ENCODE assay signal across 18 cellular contexts in the genomic region with DNA sequence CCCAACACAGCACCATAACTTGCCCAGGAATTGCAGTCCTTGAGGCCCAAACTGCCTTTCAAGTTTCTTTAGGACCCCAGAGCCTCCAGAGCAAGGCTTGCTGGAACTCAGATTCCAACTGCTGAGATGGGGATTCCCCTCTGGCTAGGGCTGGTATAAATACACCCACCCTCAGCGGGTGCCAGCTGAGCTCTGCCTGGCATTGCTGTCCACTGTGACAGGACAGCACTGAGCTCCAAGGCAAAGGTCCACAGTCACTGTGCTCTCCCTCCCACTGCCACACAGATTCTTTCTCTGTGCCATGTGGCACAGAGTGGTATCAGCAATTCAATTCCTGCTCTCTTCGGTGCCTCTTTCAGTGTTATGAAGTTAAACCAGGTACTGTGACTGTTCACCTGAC.
DNase-seq lines count a peak whose midpoint lies in the region; ATAC-seq, FAIRE-seq and TF ChIP-seq lines count a peak whose summit lies in the region.
"Had no signal": no experiment of that assay in that cellular context is flagged by ENCODE, and none has a peak within 500 bp of the region (broad histone marks: within the 10 kb centered on the region; RNA-seq: fewer than 3 reads in every experiment).

No MANE protein-coding gene starts in this region.

- ATAC-seq in right lobe of liver (peak in 3 of 4 donors; percentile 14 to 40 (median 35)), HepG2 (no peak), left cardiac atrium (peak; percentile 85 to 89)
- no peak for ATAC-seq in activated CD4-positive, alpha-beta T cell treated with anti-CD3 and anti-CD28 coated beads for 36 hours

- H3K27ac ChIP-seq in right lobe of liver, result no peak overlapping the region
- no peak overlapping the region for H3K27ac ChIP-seq in HepG2 (ENCODE audit: extremely low read length, insufficient read depth, low read length)
- H3K27ac ChIP-seq in esophagus squamous epithelium, result no peak overlapping the region
- H3K27ac ChIP-seq: C4-2B, GM23248 had no signal

- H3K4me3 ChIP-seq in right lobe of liver, result no peak overlapping the region
- H3K4me3 ChIP-seq in HepG2 (replicated peaks in 1 of 3; ENCODE audit: insufficient read depth in 1 of 3, low read depth in 2 of 3, low read length in 3 of 3), result no peak overlapping the region
- no peak overlapping the region for H3K4me3 ChIP-seq in esophagus squamous epithelium
- H3K4me3 ChIP-seq: GM23248, HAP-1 had no signal

- no peak overlapping the region for H3K4me2 ChIP-seq in HepG2 (ENCODE audit: low read depth, low read length)

- CTCF ChIA-PET in HepG2 (lab: Yijun Ruan, JAX; ENCODE audit: low intra/inter-chr PET ratio, low total read pairs), result no interaction called here
- CTCF ChIA-PET in activated CD4-positive, alpha-beta T cell treated with anti-CD3 and anti-CD28 coated beads for 36 hours (lab: Charles Lee), result interaction anchor here (1.3 kb wide), 1 partner anchor 43 kb away, joined by 5 read pairs; no protein-coding TSS in a partner anchor

- no peak overlapping the region for H3K27ac Mint-ChIP-seq in activated CD4-positive, alpha-beta T cell treated with anti-CD3 and anti-CD28 coated beads for 36 hours
- H3K27ac Mint-ChIP-seq: CD4-positive, alpha-beta T cell had no signal

- no peaks in the 10 kb centered on the region for H3K9me3 ChIP-seq in right lobe of liver
- H3K9me3 ChIP-seq in HepG2 (ENCODE audit: low read length), result no peaks in the 10 kb centered on the region
- no peaks in the 10 kb centered on the region for H3K9me3 ChIP-seq in esophagus squamous epithelium
- H3K9me3 ChIP-seq: Caco-2, HAP-1 had no signal

- BruUV-seq in HepG2 (replicated peaks; lab: Mats Ljungman, UMichigan), result no TSS peak

- FAIRE-seq in HepG2 (lab: Jason Lieb, UNC), result no peak
- FAIRE-seq: A204.1, D721Med, GM12892, GM18507 had no signal

- no peaks in the 10 kb centered on the region for H3K36me3 ChIP-seq in right lobe of liver
- H3K36me3 ChIP-seq in HepG2 (replicated peaks in 1 of 2; ENCODE audit: control insufficient read depth in 1 of 2, insufficient read depth in 2 of 2, low read length in 2 of 2), result no peaks in the 10 kb centered on the region
- H3K36me3 ChIP-seq in esophagus squamous epithelium, result no peaks in the 10 kb centered on the region
- H3K36me3 ChIP-seq: HAP-1 had no signal

- WGBS in right lobe of liver (ENCODE audit: insufficient coverage, low coverage, low lambda C conversion rate, missing lambda C conversion rate), result 68% methylated on average over 2 of the region's 2 CpGs
- 0% methylated on average over 1 of the region's 2 CpGs for WGBS in HepG2 (ENCODE audit: low lambda C conversion rate)
- 86% methylated on average over 1 to 2 of the region's 2 CpGs for WGBS in esophagus squamous epithelium, 2 donors

- no peak for DNase-seq in right lobe of liver
- no peak for DNase-seq in HepG2 (ENCODE audit: low spot score)
- DNase-seq in left cardiac atrium, result peak; percentile 17
- peak; percentile 28 for DNase-seq in myocyte (ENCODE audit: low read depth)
- DNase-seq in activated T-cell treated with anti-CD3 and anti-CD28 coated beads for 4 hours, result no peak
- DNase-seq in activated CD4-positive, alpha-beta T cell treated with anti-CD3 and anti-CD28 coated beads for 36 hours, result no peak
- DNase-seq in esophagus squamous epithelium (lab: John Stamatoyannopoulos, UW), result no peak
- DNase-seq: AML-193; Caco-2; CD4-positive, alpha-beta T cell; GDM1; GM23248 had no signal

- no peaks in the 10 kb centered on the region for H3K36me3 Mint-ChIP-seq in activated CD4-positive, alpha-beta T cell treated with anti-CD3 and anti-CD28 coated beads for 36 hours (ENCODE audit: low read depth)

- no peaks in the 10 kb centered on the region for H4K20me1 ChIP-seq in HepG2 (ENCODE audit: insufficient read depth, low read length)

- in situ Hi-C loops in HepG2 (cut with HindIII; ENCODE audit: extremely low pct_ligation_motif_present, low pct_unique_long_range_greater_than_20kb), result no loop called here

- H3K4me1 Mint-ChIP-seq in activated CD4-positive, alpha-beta T cell treated with anti-CD3 and anti-CD28 coated beads for 36 hours, result no peaks in the 10 kb centered on the region

- H2AFZ ChIP-seq in HepG2 (ENCODE audit: low read length), result no peak overlapping the region
- H2AFZ ChIP-seq: GM23248 had no signal

- no peak for TF ChIP-seq RAD21 in HepG2 (CRISPR knock-in tag; IDR thresholded peaks at IDR 0.05)

- H3K27me3 ChIP-seq in right lobe of liver (no peaks in the 10 kb centered on the region), HepG2 (ENCODE audit: control insufficient read depth in 1 of 2, insufficient read depth in 2 of 2, low read length in 2 of 2) (no peaks in the 10 kb centered on the region), esophagus squamous epithelium (no peaks in the 10 kb centered on the region)

- TF ChIP-seq CTCF in right lobe of liver (IDR thresholded peaks at IDR 0.05) (no peak), HepG2 (CRISPR knock-in tag; IDR thresholded peaks at IDR 0.05) (no peak), esophagus squamous epithelium (IDR thresholded peaks at IDR 0.05) (no peak)

- no peak overlapping the region for H3K9ac ChIP-seq in HepG2 (ENCODE audit: insufficient read depth, low read depth, low read length)
- H3K9ac ChIP-seq: GM23248 had no signal

- no peak overlapping the region for H3K4me3 Mint-ChIP-seq in activated CD4-positive, alpha-beta T cell treated with anti-CD3 and anti-CD28 coated beads for 36 hours
- H3K4me3 Mint-ChIP-seq: CD4-positive, alpha-beta T cell had no signal

- no peak for TF ChIP-seq POLR2A in right lobe of liver (IDR thresholded peaks at IDR 0.05)
- TF ChIP-seq POLR2A in HepG2 (IDR thresholded peaks at IDR 0.05; ENCODE audit: insufficient read depth in 1 of 2, low read depth in 2 of 2, low read length in 2 of 2), result no peak
- no peak for TF ChIP-seq POLR2A in esophagus squamous epithelium (IDR thresholded peaks at IDR 0.05)

- no peak for TF ChIP-seq EP300 in HepG2 (IDR thresholded peaks at IDR 0.05; ENCODE audit: low read depth in 2 of 2, low read length in 2 of 2)
- TF ChIP-seq EP300 in HepG2 (CRISPR knock-in tag; IDR thresholded peaks at IDR 0.05; ENCODE audit: borderline replicate concordance), result no peak

- H3K4me1 ChIP-seq in right lobe of liver (no peaks in the 10 kb centered on the region), HepG2 (ENCODE audit: insufficient read depth, low read length) (no peaks in the 10 kb centered on the region), esophagus squamous epithelium (no peaks in the 10 kb centered on the region)
- H3K4me1 ChIP-seq: Caco-2, HAP-1 had no signal

- H3K79me2 ChIP-seq in HepG2 (ENCODE audit: insufficient read depth, low read length), result no peaks in the 10 kb centered on the region

- H3K27me3 Mint-ChIP-seq in activated CD4-positive, alpha-beta T cell treated with anti-CD3 and anti-CD28 coated beads for 36 hours, result peaks cover 9% of the 10 kb centered on the region

- no peaks in the 10 kb centered on the region for H3K9me3 Mint-ChIP-seq in activated CD4-positive, alpha-beta T cell treated with anti-CD3 and anti-CD28 coated beads for 36 hours (ENCODE audit: low read depth)
- H3K9me3 Mint-ChIP-seq: CD4-positive, alpha-beta T cell had no signal

- POLR2A ChIA-PET in HepG2 (lab: Yijun Ruan, JAX), result no interaction called here
- POLR2A ChIA-PET in activated CD4-positive, alpha-beta T cell treated with anti-CD3 and anti-CD28 coated beads for 36 hours (lab: Charles Lee), result no interaction called here

- intact Hi-C loops in right lobe of liver (cut with DNase I), result no loop called here
- intact Hi-C loops in HepG2 (cut with micrococcal nuclease; ENCODE audit: unreplicated experiment), result no loop called here
- intact Hi-C loops in left cardiac atrium (cut with DNase I), result no loop called here
- intact Hi-C loops in activated CD4-positive, alpha-beta T cell treated with anti-CD3 and anti-CD28 coated beads for 36 hours (cut with DNase I, micrococcal nuclease), result no loop called here
- intact Hi-C loops in esophagus squamous epithelium (cut with DNase I), result no loop called here

TF ChIP-seq in HepG2, 621 proteins besides CTCF, POLR2A, EP300 and RAD21 (continues in another document):
- TF ChIP-seq SCMH1 (CRISPR knock-in tag; IDR thresholded peaks at IDR 0.05; ENCODE audit: borderline replicate concordance), result no peak
- no peak for TF ChIP-seq ZSCAN30 (CRISPR knock-in tag; IDR thresholded peaks at IDR 0.05)
- TF ChIP-seq PHF20 (CRISPR knock-in tag; IDR thresholded peaks at IDR 0.05), result no peak
- no peak for TF ChIP-seq ATM (IDR thresholded peaks at IDR 0.05; ENCODE audit: borderline replicate concordance)
- no peak for TF ChIP-seq SETDB1 (CRISPR knock-in tag; IDR thresholded peaks at IDR 0.05; ENCODE audit: borderline replicate concordance)
- TF ChIP-seq, protein P1, sequence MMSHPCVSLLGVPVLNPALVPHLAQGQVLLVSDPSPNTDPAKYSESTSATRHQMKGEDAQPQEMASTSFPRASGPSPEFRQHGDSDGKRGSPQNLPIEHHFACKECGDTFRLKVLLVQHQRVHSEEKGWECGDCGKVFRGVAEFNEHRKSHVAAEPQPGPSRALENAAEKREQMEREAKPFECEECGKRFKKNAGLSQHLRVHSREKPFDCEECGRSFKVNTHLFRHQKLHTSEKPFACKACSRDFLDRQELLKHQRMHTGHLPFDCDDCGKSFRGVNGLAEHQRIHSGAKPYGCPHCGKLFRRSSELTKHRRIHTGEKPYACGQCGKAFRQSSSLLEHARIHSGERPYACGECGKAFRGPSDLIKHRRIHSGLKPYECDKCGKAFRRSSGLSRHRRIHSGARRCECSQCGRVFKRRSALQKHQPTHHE (CRISPR knock-in tag; IDR thresholded peaks at IDR 0.05; ENCODE audit: borderline replicate concordance), result no peak
- TF ChIP-seq SALL2 (CRISPR knock-in tag; IDR thresholded peaks at IDR 0.05), result no peak
- no peak for TF ChIP-seq BHLHE40 (IDR thresholded peaks at IDR 0.05; ENCODE audit: low read length)
- no peak for TF ChIP-seq RXRB (CRISPR knock-in tag; IDR thresholded peaks at IDR 0.05; ENCODE audit: borderline replicate concordance)
- TF ChIP-seq ARNT (IDR thresholded peaks at IDR 0.05), result no peak
- no peak for TF ChIP-seq CC2D1A (CRISPR knock-in tag; IDR thresholded peaks at IDR 0.05)
- TF ChIP-seq, protein P2, sequence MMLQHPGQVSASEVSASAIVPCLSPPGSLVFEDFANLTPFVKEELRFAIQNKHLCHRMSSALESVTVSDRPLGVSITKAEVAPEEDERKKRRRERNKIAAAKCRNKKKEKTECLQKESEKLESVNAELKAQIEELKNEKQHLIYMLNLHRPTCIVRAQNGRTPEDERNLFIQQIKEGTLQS (CRISPR knock-in tag; IDR thresholded peaks at IDR 0.05), result no peak

Comparison
In these comparisons a context has a peak if more than half of its experiments do, and no peak if none do; other contexts are left out.
1. ATAC-seq: peak in right lobe of liver (3 of 4) and left cardiac atrium (2 of 2); none in HepG2 (single experiment) and activated CD4-positive, alpha-beta T cell treated with anti-CD3 and anti-CD28 coated beads for 36 hours (single experiment).
2. DNase-seq: peak in left cardiac atrium (single experiment) and myocyte (single experiment); none in right lobe of liver (0 of 3), HepG2 (single experiment), activated T-cell treated with anti-CD3 and anti-CD28 coated beads for 4 hours (single experiment), activated CD4-positive, alpha-beta T cell treated with anti-CD3 and anti-CD28 coated beads for 36 hours (single experiment) and esophagus squamous epithelium (single experiment).